In genomic region chr10:6221971-6222751, GRCh38 we compare ENCODE assay signal across 15 cellular contexts. TPM values are rescaled to one million over a fixed set of nuclear protein-coding genes. Genes with fewer than 3 reads are reported as not detected.
A peak's percentile ranks its signal among the peaks of the same experiment; 100 is the strongest.
DNase-seq lines count a peak whose midpoint lies in the region; ATAC-seq, FAIRE-seq and TF ChIP-seq lines count a peak whose summit lies in the region.
"Had no signal": no experiment of that assay in that cellular context is flagged by ENCODE, and none has a peak within 500 bp of the region (broad histone marks: within the 10 kb centered on the region; RNA-seq: fewer than 3 reads in every experiment).

No MANE protein-coding gene starts in this region.

- peak; percentile 88 for ATAC-seq in SK-N-SH treated with all-trans-retinoic acid at 6 μM for 48 hours
- no peak for ATAC-seq in HG02763 (IDR thresholded peaks at IDR 0.05; ENCODE audit: unreplicated experiment)
- ATAC-seq: heart right ventricle, Right ventricle myocardium inferior had no signal

- no peaks in the 10 kb centered on the region for H3K9me3 ChIP-seq in kidney (ENCODE audit: control insufficient read depth in 1 of 2, low read length in 2 of 2)
- H3K9me3 ChIP-seq: adrenal gland, heart right ventricle had no signal

- peaks cover 8 to 39% of the 10 kb centered on the region in 2 donors for H3K36me3 ChIP-seq in kidney (ENCODE audit: control insufficient read depth in 1 of 2, insufficient read depth in 2 of 2, low read length in 2 of 2)

- no peaks in the 10 kb centered on the region for H3K4me1 ChIP-seq in kidney (ENCODE audit: control insufficient read depth in 1 of 2, insufficient read depth in 1 of 2, low read depth in 1 of 2, low read length in 2 of 2)
- H3K4me1 ChIP-seq: adrenal gland had no signal

- DNase-seq in A172 (ENCODE audit: low spot score) (peak; percentile 67), GM03348 (ENCODE audit: low spot score) (peak; percentile 73), kidney (peak; percentile 54), SK-N-DZ (ENCODE audit: low spot score) (no peak), Kasumi-1 (lab: John Stamatoyannopoulos, UW) (no peak), ecto neural progenitor cell (ENCODE audit: low spot score) (no peak)
- DNase-seq: adrenal gland; effector CD8-positive, alpha-beta T cell; heart right ventricle; mammary epithelial cell; NCI-H1092; NCI-H526 had no signal

- H3K4me3 ChIP-seq in kidney (ENCODE audit: low read length in 2 of 2): no peak overlapping the region
- H3K4me3 ChIP-seq: adrenal gland, heart right ventricle had no signal

- no peak for FAIRE-seq in kidney (lab: Jason Lieb, UNC)

- H3K27ac ChIP-seq in kidney (ENCODE audit: low read depth in 2 of 2, low read length in 2 of 2): peak overlapping the region in 1 of 2 donors; percentile 43
- H3K27ac ChIP-seq: adrenal gland, heart right ventricle had no signal

- intact Hi-C loops in kidney (cut with DNase I): no loop called here

- no peak overlapping the region for H3K9ac ChIP-seq in kidney (ENCODE audit: low read length in 2 of 2)

- TF ChIP-seq CTCF in kidney (IDR thresholded peaks at IDR 0.05; ENCODE audit: borderline replicate concordance, extremely low read depth, insufficient read depth): no peak

TF ChIP-seq in SK-N-SH treated with all-trans-retinoic acid at 6 μM for 48 hours, 23 proteins besides CTCF, POLR2A, EP300 and RAD21:
- TF ChIP-seq PATZ1 (CRISPR knock-in tag; IDR thresholded peaks at IDR 0.05; ENCODE audit: borderline replicate concordance) (no peak), ESRRG (CRISPR knock-in tag; IDR thresholded peaks at IDR 0.05) (no peak), ZC3H10 (CRISPR knock-in tag; IDR thresholded peaks at IDR 0.05) (no peak), SNAI2 (CRISPR knock-in tag; IDR thresholded peaks at IDR 0.05) (no peak), OSR1 (CRISPR knock-in tag; IDR thresholded peaks at IDR 0.05) (no peak), GLIS3 (CRISPR knock-in tag; IDR thresholded peaks at IDR 0.05) (no peak), TOX (CRISPR knock-in tag; IDR thresholded peaks at IDR 0.05; ENCODE audit: borderline replicate concordance) (no peak), ZNF565 (CRISPR knock-in tag; conservative IDR thresholded peaks at IDR 0.05; ENCODE audit: low read depth) (no peak), ZFP30 (CRISPR knock-in tag; IDR thresholded peaks at IDR 0.05) (no peak), TCF4 (CRISPR knock-in tag; IDR thresholded peaks at IDR 0.05; ENCODE audit: borderline replicate concordance) (no peak), ARNTL (CRISPR knock-in tag; IDR thresholded peaks at IDR 0.05; ENCODE audit: borderline replicate concordance, low read depth) (no peak), ZFP3 (CRISPR knock-in tag; IDR thresholded peaks at IDR 0.05) (no peak), CREB5 (CRISPR knock-in tag; IDR thresholded peaks at IDR 0.05; ENCODE audit: low read depth) (no peak)
- TF ChIP-seq, protein P1, sequence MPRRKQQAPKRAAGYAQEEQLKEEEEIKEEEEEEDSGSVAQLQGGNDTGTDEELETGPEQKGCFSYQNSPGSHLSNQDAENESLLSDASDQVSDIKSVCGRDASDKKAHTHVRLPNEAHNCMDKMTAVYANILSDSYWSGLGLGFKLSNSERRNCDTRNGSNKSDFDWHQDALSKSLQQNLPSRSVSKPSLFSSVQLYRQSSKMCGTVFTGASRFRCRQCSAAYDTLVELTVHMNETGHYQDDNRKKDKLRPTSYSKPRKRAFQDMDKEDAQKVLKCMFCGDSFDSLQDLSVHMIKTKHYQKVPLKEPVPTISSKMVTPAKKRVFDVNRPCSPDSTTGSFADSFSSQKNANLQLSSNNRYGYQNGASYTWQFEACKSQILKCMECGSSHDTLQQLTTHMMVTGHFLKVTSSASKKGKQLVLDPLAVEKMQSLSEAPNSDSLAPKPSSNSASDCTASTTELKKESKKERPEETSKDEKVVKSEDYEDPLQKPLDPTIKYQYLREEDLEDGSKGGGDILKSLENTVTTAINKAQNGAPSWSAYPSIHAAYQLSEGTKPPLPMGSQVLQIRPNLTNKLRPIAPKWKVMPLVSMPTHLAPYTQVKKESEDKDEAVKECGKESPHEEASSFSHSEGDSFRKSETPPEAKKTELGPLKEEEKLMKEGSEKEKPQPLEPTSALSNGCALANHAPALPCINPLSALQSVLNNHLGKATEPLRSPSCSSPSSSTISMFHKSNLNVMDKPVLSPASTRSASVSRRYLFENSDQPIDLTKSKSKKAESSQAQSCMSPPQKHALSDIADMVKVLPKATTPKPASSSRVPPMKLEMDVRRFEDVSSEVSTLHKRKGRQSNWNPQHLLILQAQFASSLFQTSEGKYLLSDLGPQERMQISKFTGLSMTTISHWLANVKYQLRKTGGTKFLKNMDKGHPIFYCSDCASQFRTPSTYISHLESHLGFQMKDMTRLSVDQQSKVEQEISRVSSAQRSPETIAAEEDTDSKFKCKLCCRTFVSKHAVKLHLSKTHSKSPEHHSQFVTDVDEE (CRISPR knock-in tag; IDR thresholded peaks at IDR 0.05): no peak

RNA-seq across cellular contexts. Expression of gene PFKFB3, which starts 19.4 kb away (rescaled TPM):
- total RNA-seq in A172 (2014; rRNA removed; shearing (Covaris generic)): 12.2 and 16.5 TPM in 2 replicates
- total RNA-seq in kidney: 141 TPM
- polyA plus RNA-seq in kidney (ENCODE audit: insufficient read depth, low read depth, low replicate concordance): 34.9 TPM
- polyA plus RNA-seq in SK-N-DZ (2014; cell fraction: cytosol; rRNA removed): 22.4 and 26.5 TPM in 2 replicates
- 24.0 and 24.5 TPM in 2 replicates for polyA plus RNA-seq in SK-N-DZ (2014; cell fraction: nucleus; rRNA removed)

Comparison
In these comparisons a context has a peak if more than half of its experiments do, and no peak if none do; other contexts are left out.
1. DNase-seq: peak in A172 (single experiment), GM03348 (single experiment) and kidney (single experiment); none in SK-N-DZ (single experiment), Kasumi-1 (0 of 2) and ecto neural progenitor cell (single experiment).